Comparison of ENCODE assay signal across 21 cellular contexts in genomic region chr17:47682138-47682537, GRCh38. TPM values are rescaled to one million over a fixed set of nuclear protein-coding genes. Genes with fewer than 3 reads are reported as not detected.
DNase-seq lines count a peak whose midpoint lies in the region; ATAC-seq, FAIRE-seq and TF ChIP-seq lines count a peak whose summit lies in the region.
"Had no signal": no experiment of that assay in that cellular context is flagged by ENCODE, and none has a peak within 500 bp of the region (broad histone marks: within the 10 kb centered on the region; RNA-seq: fewer than 3 reads in every experiment).

No MANE protein-coding gene starts in this region.

- H3K27ac Mint-ChIP-seq in activated naive CD4-positive, alpha-beta T cell treated with anti-CD3 and anti-CD28 coated beads, Interleukin-2, amount 50 U/mL, for 24 hours, result peak overlapping the region; percentile 63
- H3K27ac Mint-ChIP-seq in stimulated activated naive B cell treated with anti-CD40 and anti-IgM and Interleukin-4, amounts not matched to agents 10 μg/mL and 1 μg/mL and 100 μg/mL, for 72 hours, result peak overlapping the region; percentile 59

- CTCF ChIA-PET in K562 (lab: Yijun Ruan, JAX; ENCODE audit: low intra/inter-chr PET ratio), result no interaction called here

- no peaks in the 10 kb centered on the region for H3K27me3 Mint-ChIP-seq in activated naive CD4-positive, alpha-beta T cell treated with anti-CD3 and anti-CD28 coated beads, Interleukin-2, amount 50 U/mL, for 24 hours
- no peaks in the 10 kb centered on the region for H3K27me3 Mint-ChIP-seq in stimulated activated naive B cell treated with anti-CD40 and anti-IgM and Interleukin-4, amounts not matched to agents 10 μg/mL and 1 μg/mL and 100 μg/mL, for 72 hours

- H3K9ac ChIP-seq in GM23248 (no peak overlapping the region), K562 (ENCODE audit: insufficient read depth in 1 of 2, low read depth in 2 of 2, low read length in 2 of 2) (no peak overlapping the region)
- H3K9ac ChIP-seq: SK-N-SH had no signal

- 0 out of 2 replicates have a peak overlapping the region, but pooled peaks have one; percentile 5 for H3K27ac ChIP-seq in GM23248
- H3K27ac ChIP-seq in K562 (ENCODE audit: extremely low read depth, low read depth, low read length), result no peak overlapping the region
- H3K27ac ChIP-seq: brain microvascular endothelial cell, C4-2B, epithelial cell of prostate, skin epidermis, upper lobe of left lung had no signal

- H3K27me3 ChIP-seq in GM23248 (replicated peaks; ENCODE audit: insufficient read depth) (no peaks in the 10 kb centered on the region), K562 (ENCODE audit: control insufficient read depth in 2 of 2, insufficient read depth in 2 of 2, low read length in 2 of 2) (no peaks in the 10 kb centered on the region)
- H3K27me3 ChIP-seq: brain microvascular endothelial cell, upper lobe of left lung had no signal

- no peak for TF ChIP-seq RAD21 in K562 (CRISPR knock-in tag; conservative IDR thresholded peaks at IDR 0.05 in 1 of 2, IDR thresholded peaks at IDR 0.05 in 1 of 2)

- no peak for TF ChIP-seq EP300 in K562 (IDR thresholded peaks at IDR 0.05; ENCODE audit: low read length)

- H3K4me1 ChIP-seq in GM23248 (ENCODE audit: insufficient read depth), result peaks cover 37% of the 10 kb centered on the region
- H3K4me1 ChIP-seq in K562 (replicated peaks in 1 of 2; ENCODE audit: control insufficient read depth in 2 of 2, insufficient read depth in 2 of 2, low read length in 2 of 2), result no peaks in the 10 kb centered on the region

- H3K9me3 Mint-ChIP-seq in activated naive CD4-positive, alpha-beta T cell treated with anti-CD3 and anti-CD28 coated beads, Interleukin-2, amount 50 U/mL, for 24 hours, result no peaks in the 10 kb centered on the region
- H3K9me3 Mint-ChIP-seq in stimulated activated naive B cell treated with anti-CD40 and anti-IgM and Interleukin-4, amounts not matched to agents 10 μg/mL and 1 μg/mL and 100 μg/mL, for 72 hours, result no peaks in the 10 kb centered on the region
- H3K9me3 Mint-ChIP-seq: T-helper 1 cell treated with Interleukin-12 subunit alpha and Interleukin-12 subunit beta and Interleukin-4 antibody, amounts not matched to agents 30 μg/mL and 1 μg/mL, for 36 hours had no signal

- no peak for DNase-seq in activated naive CD4-positive, alpha-beta T cell (lab: John Stamatoyannopoulos, UW)
- no peak for DNase-seq in GM23248
- DNase-seq in K562 (ENCODE audit: extremely low read depth in 1 of 4, low spot score in 3 of 4), result no peak
- DNase-seq in stimulated activated naive B cell treated with anti-CD40 and anti-IgM and Interleukin-4, amounts not matched to agents 10 μg/mL and 1 μg/mL and 100 μg/mL, for 72 hours, result no peak
- DNase-seq: activated CD4-positive, alpha-beta T cell treated with anti-CD3 and anti-CD28 coated beads for 48 hours; brain microvascular endothelial cell; left ventricle myocardium superior; NCI-H1092 treated with DMSO at 0.1 percent for 48 hours; NCI-H187 treated with DMSO at 0.1 percent for 48 hours; NCI-H524 treated with DMSO at 0.1 percent for 48 hours; SK-N-SH; upper lobe of left lung had no signal

- BruUV-seq in K562 (replicated peaks; lab: Mats Ljungman, UMichigan), result no TSS peak

- ATAC-seq in K562 (no peak), GM18505 (IDR thresholded peaks at IDR 0.05; ENCODE audit: unreplicated experiment) (no peak), GM21360 (IDR thresholded peaks at IDR 0.05; ENCODE audit: unreplicated experiment) (no peak)
- no peak for ATAC-seq in stimulated activated naive B cell treated with anti-CD40 and anti-IgM and Interleukin-4, amounts not matched to agents 10 μg/mL and 1 μg/mL and 100 μg/mL, for 72 hours (replicated peaks)
- ATAC-seq: left ventricle myocardium superior had no signal

- in situ Hi-C loops in GM23248 (cut with MboI) (no loop called here), K562 (cut with MboI) (no loop called here)

- H3K79me2 ChIP-seq in GM23248 (ENCODE audit: insufficient read depth) (peaks cover 43% of the 10 kb centered on the region), K562 (ENCODE audit: control insufficient read depth, insufficient read depth, low read length) (no peaks in the 10 kb centered on the region)

- H3K9me2 ChIP-seq in GM23248 (ENCODE audit: insufficient read depth), result no peaks in the 10 kb centered on the region
- H3K9me2 ChIP-seq: SK-N-SH had no signal

- H4K20me1 ChIP-seq in GM23248 (ENCODE audit: insufficient read depth) (no peaks in the 10 kb centered on the region), K562 (replicated peaks; ENCODE audit: control insufficient read depth, insufficient read depth, low read length) (no peaks in the 10 kb centered on the region; the same call in 1 of the 2 replicates)

- peaks cover 89% of the 10 kb centered on the region for H3F3A ChIP-seq in GM23248 (ENCODE audit: insufficient read depth)

- H2AFZ ChIP-seq in GM23248, result no peak overlapping the region
- H2AFZ ChIP-seq in K562 (ENCODE audit: low read depth, low read length), result no peak overlapping the region

- peaks cover 31% of the 10 kb centered on the region for H3K36me3 Mint-ChIP-seq in activated naive CD4-positive, alpha-beta T cell treated with anti-CD3 and anti-CD28 coated beads, Interleukin-2, amount 50 U/mL, for 24 hours
- peaks cover 46 to 58% of the 10 kb centered on the region in 2 donors for H3K36me3 Mint-ChIP-seq in stimulated activated naive B cell treated with anti-CD40 and anti-IgM and Interleukin-4, amounts not matched to agents 10 μg/mL and 1 μg/mL and 100 μg/mL, for 72 hours

- H3K9me3 ChIP-seq in GM23248 (ENCODE audit: low read depth) (no peaks in the 10 kb centered on the region), K562 (replicated peaks; ENCODE audit: control insufficient read depth, insufficient read depth, low read depth, low read length) (no peaks in the 10 kb centered on the region)
- H3K9me3 ChIP-seq: SK-N-SH, upper lobe of left lung had no signal

- H3K36me3 ChIP-seq in GM23248 (ENCODE audit: low read depth) (peaks cover 64% of the 10 kb centered on the region), K562 (ENCODE audit: control insufficient read depth, insufficient read depth, low read length) (peaks cover 86% of the 10 kb centered on the region)

- no peak for FAIRE-seq in K562 (lab: Jason Lieb, UNC)
- FAIRE-seq: keratinocyte had no signal

- H3K4me2 ChIP-seq in GM23248 (ENCODE audit: unreplicated experiment) (no peak overlapping the region), K562 (ENCODE audit: insufficient read depth, low read length) (no peak overlapping the region)
- H3K4me2 ChIP-seq: SK-N-SH had no signal

- 95 to 97% methylated on average over 2 of the region's 2 CpGs for WGBS in GM23248 (ENCODE audit: low coverage in 1 of 2, low lambda C conversion rate in 2 of 2, missing lambda C conversion rate in 2 of 2), 2 experiments
- 87% methylated on average over 1 of the region's 2 CpGs for WGBS in K562 (ENCODE audit: insufficient coverage, low coverage, missing lambda C conversion rate)

- H3K4me3 Mint-ChIP-seq in activated naive CD4-positive, alpha-beta T cell treated with anti-CD3 and anti-CD28 coated beads, Interleukin-2, amount 50 U/mL, for 24 hours, result no peak overlapping the region
- H3K4me3 Mint-ChIP-seq in stimulated activated naive B cell treated with anti-CD40 and anti-IgM and Interleukin-4, amounts not matched to agents 10 μg/mL and 1 μg/mL and 100 μg/mL, for 72 hours, result no peak overlapping the region
- H3K4me3 Mint-ChIP-seq: T-helper 1 cell treated with Interleukin-12 subunit alpha and Interleukin-12 subunit beta and Interleukin-4 antibody, amounts not matched to agents 30 μg/mL and 1 μg/mL, for 36 hours had no signal

- no peak overlapping the region for H3K4me3 ChIP-seq in GM23248
- no peak overlapping the region for H3K4me3 ChIP-seq in K562
- H3K4me3 ChIP-seq: skin epidermis, upper lobe of left lung had no signal

- peaks cover 19% of the 10 kb centered on the region for H3K4me1 Mint-ChIP-seq in activated naive CD4-positive, alpha-beta T cell treated with anti-CD3 and anti-CD28 coated beads, Interleukin-2, amount 50 U/mL, for 24 hours
- H3K4me1 Mint-ChIP-seq in stimulated activated naive B cell treated with anti-CD40 and anti-IgM and Interleukin-4, amounts not matched to agents 10 μg/mL and 1 μg/mL and 100 μg/mL, for 72 hours, result peaks cover 4 to 8% of the 10 kb centered on the region in 2 donors

- TF ChIP-seq POLR2A in K562 (conservative IDR thresholded peaks at IDR 0.05), result no peak
- TF ChIP-seq POLR2A in GM18505 (IDR thresholded peaks at IDR 0.05; ENCODE audit: borderline replicate concordance, extremely low read depth, insufficient read depth, insufficient read length), result no peak

- intact Hi-C loops in K562 (cut with micrococcal nuclease), result no loop called here

- no peaks in the 10 kb centered on the region for H3K9me1 ChIP-seq in K562 (ENCODE audit: control insufficient read depth, insufficient read depth, low read length)

- POLR2A ChIA-PET in K562 (lab: Yijun Ruan, JAX), result interaction anchor here (0.8 kb wide), 1 partner anchor 23 kb away, joined by 4 read pairs; no protein-coding TSS in a partner anchor

- TF ChIP-seq CTCF in K562 (IDR thresholded peaks at IDR 0.05 in 2 of 3, conservative IDR thresholded peaks at IDR 0.05 in 1 of 3; ENCODE audit: insufficient read depth in 2 of 3, low read depth in 1 of 3, low read length in 3 of 3), result no peak

RNA-seq across cellular contexts. Expression of gene TBKBP1, which starts 11.8 kb away (rescaled TPM):
- total RNA-seq in GM23248 (2014; rRNA removed; shearing (Covaris generic)), result 12.3 and 25.8 TPM in 2 replicates
- 1.1 and 1.2 TPM in 2 replicates for polyA plus RNA-seq in GM23248 (2016; fragmentation: Nextera tagmentation; extraction: Ambion mirVana)
- total RNA-seq in K562 (2011; cell fraction: chromatin; rRNA removed; ENCODE audit: low replicate concordance), result 12.3 and 22.7 TPM in 2 replicates
- total RNA-seq in K562 (2011; cell fraction: nucleolus; rRNA removed), result 11.2 and 11.4 TPM in 2 replicates
- total RNA-seq in K562 (2011; cell fraction: nucleoplasm; rRNA removed), result 9.2 and 10.6 TPM in 2 replicates
- 10.6 and 14.7 TPM in 2 replicates for total RNA-seq in K562 (2014; rRNA removed)
- total RNA-seq in K562 (2014; rRNA removed; fragmentation: Illumina TruSeq; extraction: Trizol), result 3.7 and 4.4 TPM in 2 replicates
- 4.7 and 5.1 TPM in 2 replicates for total RNA-seq in K562 (2015; rRNA removed; fragmentation: Illumina TruSeq; extraction: Trizol)
- 12.5 and 15.6 TPM in 2 replicates for total RNA-seq in K562 (2021)
- 7.2 and 8.7 TPM in 2 replicates for polyA plus RNA-seq in K562 (2011; rRNA removed)
- polyA plus RNA-seq in K562 (2011; cell fraction: cytosol; rRNA removed), result 4.8 and 9.7 TPM in 2 replicates
- polyA plus RNA-seq in K562 (2011; cell fraction: nucleus; rRNA removed), result 23.1 and 27.9 TPM in 2 replicates
- polyA plus RNA-seq in K562 (2012), result 10.5 and 13.8 TPM in 2 replicates
- 6.8 and 11.4 TPM in 2 replicates for polyA plus RNA-seq in K562 (2014; fragmentation: Illumina TruSeq; extraction: Trizol)
- under 1 TPM; 0.03 to 0.08 TPM for polyA plus RNA-seq in K562 (2014; fragmentation: Nextera tagmentation; extraction: Ambion mirVana)
- polyA plus RNA-seq in K562 (2014; rRNA removed), result 12.9 and 13.0 TPM in 2 replicates
- polyA minus RNA-seq in K562 (2011; rRNA and poly(A)+ RNA removed), result 5.9 and 7.0 TPM in 2 replicates
- 5.4 and 7.0 TPM in 2 replicates for polyA minus RNA-seq in K562 (2011; cell fraction: cytosol; rRNA and poly(A)+ RNA removed)
- 2.6 and 3.9 TPM in 2 replicates for polyA minus RNA-seq in K562 (2011; cell fraction: nucleus; rRNA and poly(A)+ RNA removed)

RNA-seq across cellular contexts. Expression of gene KPNB1, which starts 32.4 kb away (rescaled TPM):
- 421 and 423 TPM in 2 replicates for total RNA-seq in GM23248 (2014; rRNA removed; shearing (Covaris generic))
- polyA plus RNA-seq in GM23248 (2016; fragmentation: Nextera tagmentation; extraction: Ambion mirVana), result 54.5 and 59.5 TPM in 2 replicates
- total RNA-seq in K562 (2011; cell fraction: chromatin; rRNA removed; ENCODE audit: low replicate concordance), result 346 and 425 TPM in 2 replicates
- 99.4 and 109 TPM in 2 replicates for total RNA-seq in K562 (2011; cell fraction: nucleolus; rRNA removed)
- 177 and 202 TPM in 2 replicates for total RNA-seq in K562 (2011; cell fraction: nucleoplasm; rRNA removed)
- total RNA-seq in K562 (2014; rRNA removed), result 271 and 293 TPM in 2 replicates
- total RNA-seq in K562 (2014; rRNA removed; fragmentation: Illumina TruSeq; extraction: Trizol), result 396 and 433 TPM in 2 replicates
- total RNA-seq in K562 (2015; rRNA removed; fragmentation: Illumina TruSeq; extraction: Trizol), result 339 and 354 TPM in 2 replicates
- total RNA-seq in K562 (2021), result 591 and 622 TPM in 2 replicates
- polyA plus RNA-seq in K562 (2011; rRNA removed), result 331 and 369 TPM in 2 replicates
- 220 and 227 TPM in 2 replicates for polyA plus RNA-seq in K562 (2011; cell fraction: cytosol; rRNA removed)
- polyA plus RNA-seq in K562 (2011; cell fraction: nucleus; rRNA removed), result 164 and 211 TPM in 2 replicates
- polyA plus RNA-seq in K562 (2012), result 290 and 376 TPM in 2 replicates
- 515 and 528 TPM in 2 replicates for polyA plus RNA-seq in K562 (2014; fragmentation: Illumina TruSeq; extraction: Trizol)
- 100 to 1,000 TPM; 154 to 176 TPM for polyA plus RNA-seq in K562 (2014; fragmentation: Nextera tagmentation; extraction: Ambion mirVana)
- 271 and 316 TPM in 2 replicates for polyA plus RNA-seq in K562 (2014; rRNA removed)
- polyA minus RNA-seq in K562 (2011; rRNA and poly(A)+ RNA removed), result 493 and 515 TPM in 2 replicates
- 213 and 271 TPM in 2 replicates for polyA minus RNA-seq in K562 (2011; cell fraction: cytosol; rRNA and poly(A)+ RNA removed)
- 42.3 and 74.8 TPM in 2 replicates for polyA minus RNA-seq in K562 (2011; cell fraction: nucleus; rRNA and poly(A)+ RNA removed)

RNA-seq across cellular contexts. Expression of gene TBX21, which starts 50.9 kb away (rescaled TPM):
- not detected in 2 replicates for total RNA-seq in GM23248 (2014; rRNA removed; shearing (Covaris generic))
- polyA plus RNA-seq in GM23248 (2016; fragmentation: Nextera tagmentation; extraction: Ambion mirVana) (not detected in 2 replicates), K562 (2011; rRNA removed) (not detected in 2 replicates), K562 (2014; fragmentation: Illumina TruSeq; extraction: Trizol) (not detected in 2 replicates), K562 (2014; fragmentation: Nextera tagmentation; extraction: Ambion mirVana) (not detected), K562 (2014; rRNA removed) (not detected in 2 replicates)
- total RNA-seq in K562 (2011; cell fraction: chromatin; rRNA removed; ENCODE audit: low replicate concordance), result not detected in 2 replicates
- total RNA-seq in K562 (2011; cell fraction: nucleolus; rRNA removed), result not detected in 2 replicates
- total RNA-seq in K562 (2011; cell fraction: nucleoplasm; rRNA removed), result not detected in 2 replicates
- total RNA-seq in K562 (2014; rRNA removed) (not detected in 2 replicates), K562 (2014; rRNA removed; fragmentation: Illumina TruSeq; extraction: Trizol) (not detected in 2 replicates), K562 (2015; rRNA removed; fragmentation: Illumina TruSeq; extraction: Trizol) (not detected in 2 replicates), K562 (2021) (0.07 and 0.18 TPM in 2 replicates)
- not detected in 2 replicates for polyA plus RNA-seq in K562 (2011; cell fraction: cytosol; rRNA removed)
- polyA plus RNA-seq in K562 (2011; cell fraction: nucleus; rRNA removed), result not detected in 2 replicates
- polyA plus RNA-seq in K562 (2012), result not detected in 2 replicates
- polyA minus RNA-seq in K562 (2011; rRNA and poly(A)+ RNA removed), result not detected in 2 replicates
- not detected in 2 replicates for polyA minus RNA-seq in K562 (2011; cell fraction: cytosol; rRNA and poly(A)+ RNA removed)
- not detected in 2 replicates for polyA minus RNA-seq in K562 (2011; cell fraction: nucleus; rRNA and poly(A)+ RNA removed)
- total RNA-seq: glomerular endothelial cell had no signal
- polyA plus RNA-seq: keratinocyte, SK-N-SH had no signal
